In genomic region chr10:80535671-80536360, GRCh38 we compare ENCODE assay signal across 1 cellular context.
TF ChIP-seq lines count a peak whose summit lies in the region.

No MANE protein-coding gene starts in this region.

TF ChIP-seq in K562, 482 proteins besides CTCF, POLR2A, EP300 and RAD21 (continued from another document and continues in another):
- TF ChIP-seq FOXK1 (CRISPR knock-in tag; IDR thresholded peaks at IDR 0.05; ENCODE audit: borderline replicate concordance) (no peak), NFXL1 (CRISPR knock-in tag; IDR thresholded peaks at IDR 0.05) (0 out of 2 replicates have a peak, but pooled peaks have one; percentile 12), PHB (CRISPR knock-in tag; IDR thresholded peaks at IDR 0.05) (no peak), BCOR (IDR thresholded peaks at IDR 0.05) (no peak), DACH1 (IDR thresholded peaks at IDR 0.05; ENCODE audit: partially characterized antibody) (no peak), PKNOX1 (IDR thresholded peaks at IDR 0.05) (peak; percentile 84), HNRNPH1 (optimal IDR thresholded peaks at IDR 0.05; ENCODE audit: low read depth, low read length) (no peak), IRF2 (CRISPR knock-in tag; IDR thresholded peaks at IDR 0.05) (no peak), POLR2H (tag; IDR thresholded peaks at IDR 0.05; ENCODE audit: low read depth) (no peak), L3MBTL2 (IDR thresholded peaks at IDR 0.05) (peak; percentile 87), CEBPG (CRISPR knock-in tag; IDR thresholded peaks at IDR 0.05) (no peak), CEBPG (tag; conservative IDR thresholded peaks at IDR 0.05 in 1 of 2, IDR thresholded peaks at IDR 0.05 in 1 of 2) (no peak), EWSR1 (IDR thresholded peaks at IDR 0.05; ENCODE audit: borderline replicate concordance, low read depth, partially characterized antibody) (no peak), DNMT1 (IDR thresholded peaks at IDR 0.05) (no peak), ZNF146 (CRISPR knock-in tag; IDR thresholded peaks at IDR 0.05; ENCODE audit: unreplicated experiment) (no peak), ZNF717 (CRISPR knock-in tag; IDR thresholded peaks at IDR 0.05) (no peak), ZEB2 (IDR thresholded peaks at IDR 0.05) (no peak), SMAD2 (IDR thresholded peaks at IDR 0.05; ENCODE audit: low read depth, low read length) (no peak), ZNF609 (CRISPR knock-in tag; IDR thresholded peaks at IDR 0.05; ENCODE audit: borderline replicate concordance) (no peak), POLR2G (IDR thresholded peaks at IDR 0.05; ENCODE audit: low read depth, low read length) (peak; percentile 81), E2F1 (CRISPR knock-in tag; IDR thresholded peaks at IDR 0.05) (no peak), ZNF239 (CRISPR knock-in tag; IDR thresholded peaks at IDR 0.05) (no peak), ETS1 (conservative IDR thresholded peaks at IDR 0.05; ENCODE audit: control insufficient read depth, low read depth, low read length) (no peak), GTF2E2 (tag; IDR thresholded peaks at IDR 0.05) (no peak), POLR3G (IDR thresholded peaks at IDR 0.05; ENCODE audit: extremely low read depth, insufficient read length, insufficient replicate concordance) (no peak), ZNF699 (CRISPR knock-in tag; IDR thresholded peaks at IDR 0.05; ENCODE audit: insufficient replicate concordance) (no peak), SUPT5H (IDR thresholded peaks at IDR 0.05) (0 out of 2 replicates have a peak, but pooled peaks have one; percentile 34), SETDB1 (IDR thresholded peaks at IDR 0.05; ENCODE audit: low read length) (no peak), CCAR2 (IDR thresholded peaks at IDR 0.05; ENCODE audit: low read depth, low read length) (no peak), NKRF (IDR thresholded peaks at IDR 0.05; ENCODE audit: borderline replicate concordance) (no peak), POLR2AphosphoS5 (IDR thresholded peaks at IDR 0.05; ENCODE audit: control insufficient read depth, insufficient read depth, low read depth, low read length) (no peak), RBM14 (IDR thresholded peaks at IDR 0.05; ENCODE audit: borderline replicate concordance, insufficient read depth, low read depth, low read length) (no peak), ZNF76 (CRISPR knock-in tag; IDR thresholded peaks at IDR 0.05; ENCODE audit: borderline replicate concordance) (no peak), FOXK2 (conservative IDR thresholded peaks at IDR 0.05 in 1 of 2, IDR thresholded peaks at IDR 0.05 in 1 of 2; ENCODE audit: low read depth in 2 of 2) (no peak), BRD4 (IDR thresholded peaks at IDR 0.05) (no peak), RCOR1 (IDR thresholded peaks at IDR 0.05; ENCODE audit: borderline replicate concordance in 1 of 2, low read depth in 2 of 2, low read length in 2 of 2) (peak in 1 of 2 experiments; percentile 39; a peak in 1 of 4 replicates), NR2C2 (CRISPR knock-in tag; IDR thresholded peaks at IDR 0.05) (no peak), NR2C2 (tag; IDR thresholded peaks at IDR 0.05) (no peak), ERF (CRISPR knock-in tag; IDR thresholded peaks at IDR 0.05) (no peak), GABPB1 (CRISPR knock-in tag; IDR thresholded peaks at IDR 0.05) (no peak), C11orf30 (IDR thresholded peaks at IDR 0.05; ENCODE audit: low read depth) (no peak), ZNF184 (CRISPR knock-in tag; IDR thresholded peaks at IDR 0.05) (no peak), KDM4B (IDR thresholded peaks at IDR 0.05; ENCODE audit: borderline replicate concordance in 2 of 2, low read depth in 1 of 2) (no peak), CREM (IDR thresholded peaks at IDR 0.05; ENCODE audit: low read depth) (peak; percentile 16; the same call in 1 of the 2 replicates), THRAP3 (IDR thresholded peaks at IDR 0.05; ENCODE audit: borderline replicate concordance) (no peak), ZNF449 (CRISPR knock-in tag; IDR thresholded peaks at IDR 0.05) (no peak), NEUROD1 (IDR thresholded peaks at IDR 0.05; ENCODE audit: borderline replicate concordance, low read depth, low read length, partially characterized antibody) (no peak), NFRKB (IDR thresholded peaks at IDR 0.05; ENCODE audit: low read depth) (no peak), SMC3 (conservative IDR thresholded peaks at IDR 0.05; ENCODE audit: insufficient read depth, low read depth, low read length) (0 out of 2 replicates have a peak, but pooled peaks have one; percentile 37), ZNF561 (CRISPR knock-in tag; conservative IDR thresholded peaks at IDR 0.05) (no peak), PHTF2 (CRISPR knock-in tag; IDR thresholded peaks at IDR 0.05) (no peak), ZNF592 (IDR thresholded peaks at IDR 0.05) (0 out of 2 replicates have a peak, but pooled peaks have one; percentile 51), ZNF280B (CRISPR knock-in tag; IDR thresholded peaks at IDR 0.05) (no peak), POLR3A (IDR thresholded peaks at IDR 0.05; ENCODE audit: borderline replicate concordance, extremely low read depth, insufficient read depth, insufficient read length) (no peak), SMAD1 (IDR thresholded peaks at IDR 0.05; ENCODE audit: low read depth, low read length, partially characterized antibody) (no peak), NCOA1 (IDR thresholded peaks at IDR 0.05; ENCODE audit: low read depth) (no peak)
